Comparison of ENCODE assay signal across 2 cellular contexts in the genomic region with DNA sequence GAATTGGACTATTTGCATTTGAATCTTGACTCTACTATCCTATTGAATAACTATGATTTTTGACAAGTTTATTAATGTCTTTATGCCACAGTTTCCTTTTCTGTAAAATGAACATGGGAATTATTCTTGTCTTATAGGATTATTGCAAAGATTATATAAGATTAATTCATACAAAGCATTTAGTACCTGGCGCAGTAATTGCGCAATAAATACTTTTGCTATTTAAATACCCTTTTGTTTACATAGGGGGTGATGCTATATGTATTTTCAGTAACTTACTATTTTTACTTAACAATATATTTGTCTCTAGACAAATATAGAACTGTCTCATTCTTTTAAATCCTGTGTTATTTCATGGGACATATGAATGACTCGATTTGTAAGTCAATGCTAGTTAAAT.
A peak's percentile ranks its signal among the peaks of the same experiment; 100 is the strongest.
TF ChIP-seq lines count a peak whose summit lies in the region.

No MANE protein-coding gene starts in this region.

TF ChIP-seq in HepG2, 621 proteins besides CTCF, POLR2A, EP300 and RAD21:
- peak; percentile 46; the same call in 1 of the 2 replicates for TF ChIP-seq CEBPG (CRISPR knock-in tag; IDR thresholded peaks at IDR 0.05)
- peak; percentile 92 for TF ChIP-seq CEBPB (IDR thresholded peaks at IDR 0.05; ENCODE audit: borderline replicate concordance, low read depth, low read length)
- TF ChIP-seq, protein P1, sequence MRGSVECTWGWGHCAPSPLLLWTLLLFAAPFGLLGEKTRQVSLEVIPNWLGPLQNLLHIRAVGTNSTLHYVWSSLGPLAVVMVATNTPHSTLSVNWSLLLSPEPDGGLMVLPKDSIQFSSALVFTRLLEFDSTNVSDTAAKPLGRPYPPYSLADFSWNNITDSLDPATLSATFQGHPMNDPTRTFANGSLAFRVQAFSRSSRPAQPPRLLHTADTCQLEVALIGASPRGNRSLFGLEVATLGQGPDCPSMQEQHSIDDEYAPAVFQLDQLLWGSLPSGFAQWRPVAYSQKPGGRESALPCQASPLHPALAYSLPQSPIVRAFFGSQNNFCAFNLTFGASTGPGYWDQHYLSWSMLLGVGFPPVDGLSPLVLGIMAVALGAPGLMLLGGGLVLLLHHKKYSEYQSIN (CRISPR knock-in tag; IDR thresholded peaks at IDR 0.05; ENCODE audit: borderline replicate concordance) = no peak
- TF ChIP-seq ZNF790 (CRISPR knock-in tag; IDR thresholded peaks at IDR 0.05; ENCODE audit: borderline replicate concordance) = no peak
TF ChIP-seq in HepG2: peak in this region for 2.

TF ChIP-seq in H1, 55 proteins besides CTCF, POLR2A, EP300 and RAD21:
- TF ChIP-seq SP4 (IDR thresholded peaks at IDR 0.05; ENCODE audit: low read length) (no peak), CEBPB (IDR thresholded peaks at IDR 0.05; ENCODE audit: low read depth, low read length) (peak; percentile 95)
